Comparison of ENCODE assay signal across 13 cellular contexts in genomic region chr10:73798087-73798486, GRCh38.
"Had no signal": no experiment of that assay in that cellular context is flagged by ENCODE, and none has a peak within 500 bp of the region (broad histone marks: within the 10 kb centered on the region; RNA-seq: fewer than 3 reads in every experiment).

No MANE protein-coding gene starts in this region.

- H3K4me1 Mint-ChIP-seq: activated CD8-positive, alpha-beta memory T cell treated with anti-CD3 and anti-CD28 coated beads, Interleukin-2, amount 10 ng/mL, durations not matched to agents 7 days and 5 days; activated naive CD8-positive, alpha-beta T cell treated with anti-CD3 and anti-CD28 coated beads, Interleukin-2, amount 50 U/mL, for 24 hours; nephron had no signal

- H3K27ac Mint-ChIP-seq: activated CD8-positive, alpha-beta memory T cell treated with anti-CD3 and anti-CD28 coated beads, Interleukin-2, amount 10 ng/mL, durations not matched to agents 7 days and 5 days; activated naive CD8-positive, alpha-beta T cell treated with anti-CD3 and anti-CD28 coated beads, Interleukin-2, amount 50 U/mL, for 24 hours; nephron had no signal

- DNase-seq: activated CD4-positive, CD25-positive, alpha-beta regulatory T cell; activated CD8-positive, alpha-beta memory T cell treated with anti-CD3 and anti-CD28 coated beads, Interleukin-2, amount 10 ng/mL, durations not matched to agents 7 days and 5 days; activated gamma-delta T cell treated with Interleukin-2 at 50 U/mL for 16 hours; activated naive CD8-positive, alpha-beta T cell treated with anti-CD3 and anti-CD28 coated beads, Interleukin-2, amount 50 U/mL, for 24 hours; activated T-cell treated with anti-CD3 and anti-CD28 coated beads, Interleukin-2, amount 50 U/mL, for 48 hours; left ventricle myocardium inferior; occipital lobe; right cardiac atrium had no signal

- H3K4me3 Mint-ChIP-seq: activated CD8-positive, alpha-beta memory T cell treated with anti-CD3 and anti-CD28 coated beads, Interleukin-2, amount 10 ng/mL, durations not matched to agents 7 days and 5 days; activated naive CD8-positive, alpha-beta T cell treated with anti-CD3 and anti-CD28 coated beads, Interleukin-2, amount 50 U/mL, for 24 hours; memory B cell; nephron had no signal

- H3K4me1 ChIP-seq: left ventricle myocardium inferior had no signal

- H3K27ac ChIP-seq: left ventricle myocardium inferior, prostate gland had no signal

- H3K4me3 ChIP-seq: dorsolateral prefrontal cortex, left ventricle myocardium inferior, prostate gland, smooth muscle cell had no signal

- ATAC-seq: activated CD8-positive, alpha-beta memory T cell treated with anti-CD3 and anti-CD28 coated beads, Interleukin-2, amount 10 ng/mL, durations not matched to agents 7 days and 5 days; activated naive CD8-positive, alpha-beta T cell treated with anti-CD3 and anti-CD28 coated beads, Interleukin-2, amount 50 U/mL, for 24 hours; right cardiac atrium had no signal

- H3K9me3 ChIP-seq: left ventricle myocardium inferior, prostate gland had no signal

- H3K27me3 Mint-ChIP-seq: activated CD8-positive, alpha-beta memory T cell treated with anti-CD3 and anti-CD28 coated beads, Interleukin-2, amount 10 ng/mL, durations not matched to agents 7 days and 5 days; activated naive CD8-positive, alpha-beta T cell treated with anti-CD3 and anti-CD28 coated beads, Interleukin-2, amount 50 U/mL, for 24 hours; memory B cell had no signal

- H3K9me3 Mint-ChIP-seq: activated naive CD8-positive, alpha-beta T cell treated with anti-CD3 and anti-CD28 coated beads, Interleukin-2, amount 50 U/mL, for 24 hours; memory B cell; nephron had no signal

- H3K27me3 ChIP-seq: dorsolateral prefrontal cortex had no signal
